ENCODE assay signal across 10 cellular contexts in genomic region chr1:27832762-27833161, GRCh38. TPM values are rescaled to one million over a fixed set of nuclear protein-coding genes. Genes with fewer than 3 reads are reported as not detected.
DNase-seq lines count a peak whose midpoint lies in the region; ATAC-seq and TF ChIP-seq lines count a peak whose summit lies in the region.
"Had no signal": no experiment of that assay in that cellular context is flagged by ENCODE, and none has a peak within 500 bp of the region (broad histone marks: within the 10 kb centered on the region; RNA-seq: fewer than 3 reads in every experiment).

No MANE protein-coding gene starts in this region.

- no peak overlapping the region for H3K4me3 ChIP-seq in brain microvascular endothelial cell (ENCODE audit: low read depth, low read length)
- peak overlapping the region; percentile 74 for H3K4me3 ChIP-seq in neural cell (ENCODE audit: low read length)
- no peak overlapping the region for H3K4me3 ChIP-seq in transverse colon
- H3K4me3 ChIP-seq: ascending aorta had no signal

- no peak for TF ChIP-seq RAD21 in neural cell (conservative IDR thresholded peaks at IDR 0.05)

- in situ Hi-C loops in brain microvascular endothelial cell (cut with HindIII; ENCODE audit: low pct_ligation_motif_present, low sequenced_read_pairs): no loop called here
- in situ Hi-C loops in transverse colon (cut with MboI; ENCODE audit: low pct_ligation_motif_present in 1 of 4, low pct_unique_long_range_greater_than_20kb in 1 of 4, low sequenced_read_pairs in 3 of 4): no loop called here

- H3K4me2 ChIP-seq in neural cell (ENCODE audit: low read length): peak overlapping the region; percentile 77

- no peaks in the 10 kb centered on the region for H3F3A ChIP-seq in neural cell (ENCODE audit: insufficient read depth, low read length, poor library complexity, severe bottlenecking)

- peaks cover 11 to 18% of the 10 kb centered on the region in 2 donors for H3K36me3 Mint-ChIP-seq in stimulated activated naive B cell treated with anti-CD40 and anti-IgM and Interleukin-4, amounts not matched to agents 10 μg/mL and 1 μg/mL and 100 μg/mL, for 72 hours

- no peaks in the 10 kb centered on the region for H3K9me2 ChIP-seq in neural cell (ENCODE audit: insufficient read depth, low read length)

- H3K36me3 ChIP-seq in brain microvascular endothelial cell (replicated peaks) (peaks cover 28% of the 10 kb centered on the region), neural cell (ENCODE audit: insufficient read depth, low read length) (no peaks in the 10 kb centered on the region), transverse colon (peaks cover 0 to 29% (median 8%) of the 10 kb centered on the region in 4 donors)

- H3K27me3 Mint-ChIP-seq in stimulated activated naive B cell treated with anti-CD40 and anti-IgM and Interleukin-4, amounts not matched to agents 10 μg/mL and 1 μg/mL and 100 μg/mL, for 72 hours: no peaks in the 10 kb centered on the region

- H4K20me1 ChIP-seq in neural cell (ENCODE audit: insufficient read depth): no peaks in the 10 kb centered on the region

- H3K27ac ChIP-seq in brain microvascular endothelial cell: peak overlapping the region; percentile 14
- H3K27ac ChIP-seq in neural cell (ENCODE audit: low read length): no peak overlapping the region
- H3K27ac ChIP-seq in transverse colon: no peak overlapping the region
- H3K27ac ChIP-seq: ascending aorta had no signal

- H3K9me3 ChIP-seq in neural cell (ENCODE audit: low read length) (no peaks in the 10 kb centered on the region), transverse colon (no peaks in the 10 kb centered on the region)
- H3K9me3 ChIP-seq: ascending aorta had no signal

- DNase-seq in EH (ENCODE audit: low read depth) (peak; percentile 57), LHCN-M2 (ENCODE audit: low read depth) (peak; percentile 32), brain microvascular endothelial cell (peak; percentile 31), transverse colon (no peak)
- no peak for DNase-seq in stimulated activated naive B cell treated with anti-CD40 and anti-IgM and Interleukin-4, amounts not matched to agents 10 μg/mL and 1 μg/mL and 100 μg/mL, for 72 hours
- DNase-seq: MM.1S; stimulated activated CD4-positive, alpha-beta T cell treated with anti-CD3 and anti-CD28 coated beads, Interleukin-2, amount 100 ng/mL, for 24 hours had no signal

- TF ChIP-seq EP300 in neural cell (conservative IDR thresholded peaks at IDR 0.05; ENCODE audit: poor library complexity, severe bottlenecking) (no peak), transverse colon (IDR thresholded peaks at IDR 0.05; ENCODE audit: low read depth) (no peak)

- no peak overlapping the region for H3K27ac Mint-ChIP-seq in stimulated activated naive B cell treated with anti-CD40 and anti-IgM and Interleukin-4, amounts not matched to agents 10 μg/mL and 1 μg/mL and 100 μg/mL, for 72 hours

- H3K27me3 ChIP-seq in brain microvascular endothelial cell (replicated peaks) (no peaks in the 10 kb centered on the region), neural cell (ENCODE audit: insufficient read depth, low read depth, low read length) (no peaks in the 10 kb centered on the region), transverse colon (no peaks in the 10 kb centered on the region)
- H3K27me3 ChIP-seq: ascending aorta had no signal

- peak overlapping the region in 1 of 2 donors; percentile 12 for H3K4me3 Mint-ChIP-seq in stimulated activated naive B cell treated with anti-CD40 and anti-IgM and Interleukin-4, amounts not matched to agents 10 μg/mL and 1 μg/mL and 100 μg/mL, for 72 hours

- no peak for ATAC-seq in GM19324 (IDR thresholded peaks at IDR 0.05; ENCODE audit: low FRiP score, unreplicated experiment)
- no peak for ATAC-seq in stimulated activated naive B cell treated with anti-CD40 and anti-IgM and Interleukin-4, amounts not matched to agents 10 μg/mL and 1 μg/mL and 100 μg/mL, for 72 hours (replicated peaks)

- no peaks in the 10 kb centered on the region for H3K9me3 Mint-ChIP-seq in stimulated activated naive B cell treated with anti-CD40 and anti-IgM and Interleukin-4, amounts not matched to agents 10 μg/mL and 1 μg/mL and 100 μg/mL, for 72 hours

- 78 to 81% methylated on average over 2 of the region's 2 CpGs for WGBS in transverse colon (ENCODE audit: low coverage in 1 of 2), 2 donors

- H3K9ac ChIP-seq in neural cell (ENCODE audit: low read length): no peak overlapping the region

- H2AFZ ChIP-seq in neural cell (ENCODE audit: low read depth, low read length): no peak overlapping the region

- H3K79me2 ChIP-seq in neural cell (replicated peaks; ENCODE audit: insufficient read depth, low read length): peaks cover 46% of the 10 kb centered on the region

- H3K4me1 Mint-ChIP-seq in stimulated activated naive B cell treated with anti-CD40 and anti-IgM and Interleukin-4, amounts not matched to agents 10 μg/mL and 1 μg/mL and 100 μg/mL, for 72 hours: peaks cover 15 to 24% of the 10 kb centered on the region in 2 donors

- TF ChIP-seq POLR2A in transverse colon (IDR thresholded peaks at IDR 0.05): no peak

- TF ChIP-seq CTCF in brain microvascular endothelial cell (IDR thresholded peaks at IDR 0.05; ENCODE audit: low read depth, low read length, missing control alignments): no peak
- no peak for TF ChIP-seq CTCF in neural cell (IDR thresholded peaks at IDR 0.05; ENCODE audit: poor library complexity, severe bottlenecking)
- no peak for TF ChIP-seq CTCF in transverse colon (IDR thresholded peaks at IDR 0.05)

- intact Hi-C loops in transverse colon (cut with DNase I; ENCODE audit: low total_unique reads): no loop called here

- H3K4me1 ChIP-seq in transverse colon: peaks cover 7 to 20% (median 12%) of the 10 kb centered on the region in 4 donors

TF ChIP-seq in neural cell, 6 proteins besides CTCF, POLR2A, EP300 and RAD21:
- TF ChIP-seq SMC3 (conservative IDR thresholded peaks at IDR 0.05; ENCODE audit: poor library complexity) (no peak), TAF1 (IDR thresholded peaks at IDR 0.05; ENCODE audit: low read depth) (no peak), POLR2AphosphoS5 (IDR thresholded peaks at IDR 0.05) (no peak), EZH2 (IDR thresholded peaks at IDR 0.05; ENCODE audit: borderline replicate concordance, insufficient read depth, low read length, poor library complexity, severe bottlenecking) (no peak), MXI1 (conservative IDR thresholded peaks at IDR 0.05; ENCODE audit: poor library complexity, severe bottlenecking) (no peak)
- TF ChIP-seq, protein P1, sequence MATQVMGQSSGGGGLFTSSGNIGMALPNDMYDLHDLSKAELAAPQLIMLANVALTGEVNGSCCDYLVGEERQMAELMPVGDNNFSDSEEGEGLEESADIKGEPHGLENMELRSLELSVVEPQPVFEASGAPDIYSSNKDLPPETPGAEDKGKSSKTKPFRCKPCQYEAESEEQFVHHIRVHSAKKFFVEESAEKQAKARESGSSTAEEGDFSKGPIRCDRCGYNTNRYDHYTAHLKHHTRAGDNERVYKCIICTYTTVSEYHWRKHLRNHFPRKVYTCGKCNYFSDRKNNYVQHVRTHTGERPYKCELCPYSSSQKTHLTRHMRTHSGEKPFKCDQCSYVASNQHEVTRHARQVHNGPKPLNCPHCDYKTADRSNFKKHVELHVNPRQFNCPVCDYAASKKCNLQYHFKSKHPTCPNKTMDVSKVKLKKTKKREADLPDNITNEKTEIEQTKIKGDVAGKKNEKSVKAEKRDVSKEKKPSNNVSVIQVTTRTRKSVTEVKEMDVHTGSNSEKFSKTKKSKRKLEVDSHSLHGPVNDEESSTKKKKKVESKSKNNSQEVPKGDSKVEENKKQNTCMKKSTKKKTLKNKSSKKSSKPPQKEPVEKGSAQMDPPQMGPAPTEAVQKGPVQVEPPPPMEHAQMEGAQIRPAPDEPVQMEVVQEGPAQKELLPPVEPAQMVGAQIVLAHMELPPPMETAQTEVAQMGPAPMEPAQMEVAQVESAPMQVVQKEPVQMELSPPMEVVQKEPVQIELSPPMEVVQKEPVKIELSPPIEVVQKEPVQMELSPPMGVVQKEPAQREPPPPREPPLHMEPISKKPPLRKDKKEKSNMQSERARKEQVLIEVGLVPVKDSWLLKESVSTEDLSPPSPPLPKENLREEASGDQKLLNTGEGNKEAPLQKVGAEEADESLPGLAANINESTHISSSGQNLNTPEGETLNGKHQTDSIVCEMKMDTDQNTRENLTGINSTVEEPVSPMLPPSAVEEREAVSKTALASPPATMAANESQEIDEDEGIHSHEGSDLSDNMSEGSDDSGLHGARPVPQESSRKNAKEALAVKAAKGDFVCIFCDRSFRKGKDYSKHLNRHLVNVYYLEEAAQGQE (IDR thresholded peaks at IDR 0.05; ENCODE audit: borderline replicate concordance): no peak

RNA-seq across cellular contexts. Expression of gene PPP1R8, which starts 2.2 kb away (rescaled TPM):
- total RNA-seq in LHCN-M2 (2014; rRNA removed) (50.3 and 57.8 TPM in 2 replicates), transverse colon (10 to 100 TPM; 15.1 to 32.9 (median 28.0) TPM)
- 25.6 TPM for polyA plus RNA-seq in LHCN-M2 (2012)
- polyA plus RNA-seq in neural cell: 90.1 and 106 TPM in 2 replicates
- polyA minus RNA-seq in neural cell: 63.2 and 63.5 TPM in 2 replicates

RNA-seq across cellular contexts. Expression of gene THEMIS2, which starts 39.6 kb away (rescaled TPM):
- total RNA-seq in LHCN-M2 (2014; rRNA removed) (11.8 and 12.7 TPM in 2 replicates), transverse colon (10 to 100 TPM in 3 of 4 donors, under 1 TPM in 1; 1.00 to 27.9 (median 18.6) TPM)
- 2.0 TPM for polyA plus RNA-seq in LHCN-M2 (2012)
- 0.26 TPM in 1 of 2 replicates, not detected in the other for polyA plus RNA-seq in neural cell
- polyA minus RNA-seq in neural cell: 0.58 TPM in 1 of 2 replicates, not detected in the other

RNA-seq across cellular contexts. Expression of gene STX12, which starts 59.7 kb away (rescaled TPM):
- total RNA-seq in LHCN-M2 (2014; rRNA removed) (41.4 and 44.9 TPM in 2 replicates), transverse colon (10 to 100 TPM; 11.3 to 65.3 (median 47.6) TPM)
- polyA plus RNA-seq in LHCN-M2 (2012): 17.0 TPM
- 149 and 171 TPM in 2 replicates for polyA plus RNA-seq in neural cell
- polyA minus RNA-seq in neural cell: 135 and 147 TPM in 2 replicates

Comparison
In these comparisons a context has a peak if more than half of its experiments do, and no peak if none do; other contexts are left out.
1. DNase-seq: peak in EH (single experiment), LHCN-M2 (single experiment) and brain microvascular endothelial cell (single experiment); none in transverse colon (single experiment) and stimulated activated naive B cell treated with anti-CD40 and anti-IgM and Interleukin-4, amounts not matched to agents 10 μg/mL and 1 μg/mL and 100 μg/mL, for 72 hours (single experiment).